Comparison of ENCODE assay signal across 8 cellular contexts in the genomic region with DNA sequence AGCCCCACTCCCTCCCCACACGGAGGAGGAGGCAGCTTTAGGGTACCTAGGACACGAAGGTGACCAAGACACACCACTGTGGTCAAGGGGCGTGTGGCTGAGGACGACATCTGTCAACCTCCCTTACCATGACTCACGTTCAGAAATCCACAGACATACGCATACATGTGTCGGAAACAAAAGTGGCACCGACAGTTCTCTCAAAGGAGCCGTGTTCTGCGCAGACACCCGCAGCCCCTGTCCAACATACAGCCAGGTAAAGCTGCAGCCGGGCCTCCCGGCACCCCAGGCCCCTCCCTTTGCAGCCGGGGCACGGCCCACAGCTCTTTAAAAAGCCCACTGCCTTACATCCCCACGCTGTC. TPM values are rescaled to one million over a fixed set of nuclear protein-coding genes. Genes with fewer than 3 reads are reported as not detected.
DNase-seq lines count a peak whose midpoint lies in the region; ATAC-seq, FAIRE-seq and TF ChIP-seq lines count a peak whose summit lies in the region.

No MANE protein-coding gene starts in this region.

- H3K18ac ChIP-seq in mesenchymal stem cell (ENCODE audit: low read depth in 1 of 2, low read length in 2 of 2) = peak overlapping the region; percentile 13 to 34

- H3K79me1 ChIP-seq in mesenchymal stem cell (replicated peaks; ENCODE audit: low read length, poor library complexity, severe bottlenecking) = no peaks in the 10 kb centered on the region

- no peaks in the 10 kb centered on the region for H3K9me3 Mint-ChIP-seq in activated naive CD4-positive, alpha-beta T cell treated with anti-CD3 and anti-CD28 coated beads, Interleukin-2, amount 50 U/mL, for 24 hours

- no peak overlapping the region for H3K4me2 ChIP-seq in mesenchymal stem cell (ENCODE audit: low read length, poor library complexity, severe bottlenecking)

- no peak overlapping the region for H3K23ac ChIP-seq in mesenchymal stem cell (ENCODE audit: low read length in 2 of 2)

- H3K27ac Mint-ChIP-seq in activated naive CD4-positive, alpha-beta T cell treated with anti-CD3 and anti-CD28 coated beads, Interleukin-2, amount 50 U/mL, for 24 hours = peak overlapping the region; percentile 99

- H2BK5ac ChIP-seq in mesenchymal stem cell (ENCODE audit: low read depth, low read length, poor library complexity, severe bottlenecking) = no peak overlapping the region

- H2BK15ac ChIP-seq in mesenchymal stem cell (ENCODE audit: low read depth, poor library complexity, severe bottlenecking) = peak overlapping the region; percentile 82

- H3K4me1 Mint-ChIP-seq in activated naive CD4-positive, alpha-beta T cell treated with anti-CD3 and anti-CD28 coated beads, Interleukin-2, amount 50 U/mL, for 24 hours = peaks cover 22% of the 10 kb centered on the region

- peaks cover 17 to 37% of the 10 kb centered on the region in 2 experiments for H3K27me3 ChIP-seq in mesenchymal stem cell (ENCODE audit: control insufficient read depth in 1 of 2, insufficient read depth in 1 of 2, low read length in 2 of 2)

- TF ChIP-seq CTCF in AG09309 (IDR thresholded peaks at IDR 0.05; ENCODE audit: control insufficient read depth, insufficient read depth, low read depth, low read length, missing control alignments) = no peak

- peak overlapping the region; percentile 63 for H3K4me3 ChIP-seq in AG09309 (ENCODE audit: control insufficient read depth, low read depth, low read length)
- H3K4me3 ChIP-seq in mesenchymal stem cell (ENCODE audit: insufficient read depth in 1 of 2, low read depth in 1 of 2, low read length in 2 of 2) = peak overlapping the region in 1 of 2 experiments; percentile 74

- 59% methylated on average over 16 of the region's 16 CpGs for WGBS in mesenchymal stem cell

- H3K4me1 ChIP-seq in mesenchymal stem cell (ENCODE audit: control insufficient read depth, insufficient read depth, low read depth, low read length) = peaks cover 15% of the 10 kb centered on the region

- peak overlapping the region; percentile 8 for H2AFZ ChIP-seq in mesenchymal stem cell (ENCODE audit: low read depth, low read length)

- H2BK120ac ChIP-seq in mesenchymal stem cell (ENCODE audit: low read depth, low read length) = peak overlapping the region; percentile 86

- no peaks in the 10 kb centered on the region for H3K9me3 ChIP-seq in mesenchymal stem cell (ENCODE audit: control insufficient read depth, low read length)

- FAIRE-seq in HTR-8/SVneo (lab: Jason Lieb, UNC) = peak; percentile 89

- H3K27me3 Mint-ChIP-seq in activated naive CD4-positive, alpha-beta T cell treated with anti-CD3 and anti-CD28 coated beads, Interleukin-2, amount 50 U/mL, for 24 hours = no peaks in the 10 kb centered on the region

- in situ Hi-C loops in G401 (cut with HindIII; ENCODE audit: low sequenced_read_pairs) = no loop called here

- ATAC-seq in HG03045 (IDR thresholded peaks at IDR 0.05; ENCODE audit: unreplicated experiment) = no peak
- ATAC-seq in HG03175 (IDR thresholded peaks at IDR 0.05; ENCODE audit: unreplicated experiment) = no peak

- peak overlapping the region; percentile 79 for H3K9ac ChIP-seq in mesenchymal stem cell (ENCODE audit: low read length)

- H3K36me3 ChIP-seq in mesenchymal stem cell (ENCODE audit: control insufficient read depth in 1 of 2, insufficient read depth in 2 of 2, low read depth in 1 of 2, low read length in 2 of 2) = no peaks in the 10 kb centered on the region

- H3K27ac ChIP-seq in mesenchymal stem cell (ENCODE audit: low read length, poor library complexity, severe bottlenecking) = no peak overlapping the region

- H2AK5ac ChIP-seq in mesenchymal stem cell (ENCODE audit: low read length, severe bottlenecking) = no peak overlapping the region

- H4K91ac ChIP-seq in mesenchymal stem cell (ENCODE audit: low read length) = peak overlapping the region; percentile 88

- peak overlapping the region; percentile 95 for H3K4me3 Mint-ChIP-seq in activated naive CD4-positive, alpha-beta T cell treated with anti-CD3 and anti-CD28 coated beads, Interleukin-2, amount 50 U/mL, for 24 hours

- H2BK12ac ChIP-seq in mesenchymal stem cell (ENCODE audit: low read length in 2 of 2) = peak overlapping the region in 1 of 2 experiments; percentile 64

- peak overlapping the region in 1 of 2 experiments; percentile 6 for H3K14ac ChIP-seq in mesenchymal stem cell (ENCODE audit: low read length in 2 of 2)

- DNase-seq in AG09309 (ENCODE audit: low read depth) (no peak), HTR-8/SVneo (ENCODE audit: insufficient read length, low spot score) (no peak), mesenchymal stem cell (peak; percentile 42), HuH-7.5 (ENCODE audit: low spot score) (no peak), G401 (ENCODE audit: low spot score) (no peak)

- peak overlapping the region; percentile 19 to 68 for H3K4ac ChIP-seq in mesenchymal stem cell (ENCODE audit: low read depth in 1 of 2, low read length in 2 of 2)

- H4K8ac ChIP-seq in mesenchymal stem cell (ENCODE audit: low read length) = peak overlapping the region; percentile 95

- peaks cover 2% of the 10 kb centered on the region for H3K36me3 Mint-ChIP-seq in activated naive CD4-positive, alpha-beta T cell treated with anti-CD3 and anti-CD28 coated beads, Interleukin-2, amount 50 U/mL, for 24 hours

RNA-seq across cellular contexts. Expression of gene KLHDC4, which starts 40.4 kb away (rescaled TPM):
- polyA plus RNA-seq in mesenchymal stem cell (2013, experiment 1 of 2) = 9.4 TPM
- polyA plus RNA-seq in mesenchymal stem cell (2013, experiment 2 of 2) = 8.5 TPM
- total RNA-seq in G401 (2014; rRNA removed; shearing (Covaris generic)) = 41.2 and 42.5 TPM in 2 replicates
